ENCODE assay signal across 28 cellular contexts in the genomic region with DNA sequence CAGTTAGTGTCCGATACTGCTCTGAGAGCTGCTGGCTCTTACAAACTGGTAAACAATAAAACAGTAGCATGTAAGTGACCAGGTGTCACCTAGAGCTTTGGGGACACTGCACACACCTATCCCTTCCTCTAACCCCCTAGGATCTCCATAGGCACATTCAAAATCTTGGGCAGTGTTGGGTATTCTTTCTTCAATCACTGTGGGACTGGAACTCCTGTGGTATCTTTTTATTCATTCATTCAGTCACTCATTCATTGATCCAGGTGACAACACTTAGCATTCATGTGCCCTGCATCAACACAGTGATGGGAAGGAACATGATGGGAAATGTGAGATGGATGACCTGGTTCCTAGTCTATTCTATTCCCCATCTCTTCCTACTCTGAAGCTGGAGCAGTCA.
"Had no signal": no experiment of that assay in that cellular context is flagged by ENCODE, and none has a peak within 500 bp of the region (broad histone marks: within the 10 kb centered on the region; RNA-seq: fewer than 3 reads in every experiment).

No MANE protein-coding gene starts in this region.

- FAIRE-seq: colon, endometrium, endothelial cell of umbilical vein, frontal cortex had no signal

- H2AFZ ChIP-seq: hepatocyte had no signal

- H3K27ac ChIP-seq: colonic mucosa, coronary artery, dorsolateral prefrontal cortex, epithelial cell of prostate, esophagus squamous epithelium, foreskin keratinocyte, gastrocnemius medialis, gastroesophageal sphincter, heart left ventricle, heart right ventricle, hepatocyte had no signal

- H3K27me3 ChIP-seq: colonic mucosa, dorsolateral prefrontal cortex, esophagus squamous epithelium, gastrocnemius medialis, gastroesophageal sphincter, heart left ventricle, heart right ventricle, hepatocyte had no signal

- H3K4me2 ChIP-seq: hepatocyte had no signal

- H3K4me1 ChIP-seq: colonic mucosa, gastrocnemius medialis, gastroesophageal sphincter had no signal

- H3K36me3 ChIP-seq: colonic mucosa, gastrocnemius medialis, gastroesophageal sphincter had no signal

- ATAC-seq: effector memory CD8-positive, alpha-beta T cell; esophagus mucosa; foreskin keratinocyte; gastrocnemius medialis; gastroesophageal sphincter; heart left ventricle; heart right ventricle had no signal

- H3K4me3 ChIP-seq: colonic mucosa, coronary artery, dorsolateral prefrontal cortex, esophagus squamous epithelium, gastrocnemius medialis, gastroesophageal sphincter, heart left ventricle, heart right ventricle, hepatocyte had no signal

- H3K79me2 ChIP-seq: hepatocyte had no signal

- DNase-seq: colonic mucosa; cortex of kidney; dermis blood vessel endothelial cell; dorsolateral prefrontal cortex; effector CD4-positive, alpha-beta T cell; effector CD8-positive, alpha-beta T cell; effector memory CD4-positive, alpha-beta T cell; effector memory CD8-positive, alpha-beta T cell; endodermal cell; erythroblast; esophagus squamous epithelium; foreskin fibroblast; foreskin keratinocyte; foreskin melanocyte; gastrocnemius medialis; glutamatergic neuron; head of caudate nucleus; heart left ventricle; heart right ventricle had no signal

- H3K9me3 ChIP-seq: colonic mucosa, esophagus squamous epithelium, gastrocnemius medialis, gastroesophageal sphincter, heart left ventricle, heart right ventricle had no signal
